26 cellular contexts compared by ENCODE assay signal in the genomic region with DNA sequence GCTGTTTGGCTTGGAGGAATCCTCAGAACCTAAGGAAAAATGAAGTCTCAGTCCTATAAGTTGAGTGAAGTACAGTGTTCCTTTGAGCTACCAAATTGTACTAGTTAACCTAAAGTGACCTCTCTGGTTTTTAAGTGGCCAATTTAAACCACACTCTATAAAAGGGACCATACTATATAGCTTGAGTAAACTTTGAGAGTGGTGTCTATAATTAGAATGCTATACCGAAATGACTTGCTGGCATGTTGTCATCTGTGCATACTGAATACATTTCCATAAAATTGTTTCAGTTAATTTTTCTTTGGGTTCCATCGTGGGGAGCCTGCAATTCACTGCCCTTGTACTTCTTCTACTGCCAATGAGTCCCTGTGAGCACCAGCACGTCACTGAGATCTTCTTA.
"Had no signal": no experiment of that assay in that cellular context is flagged by ENCODE, and none has a peak within 500 bp of the region (broad histone marks: within the 10 kb centered on the region; RNA-seq: fewer than 3 reads in every experiment).

No MANE protein-coding gene starts in this region.

- H3K27me3 ChIP-seq: adrenal gland, ascending aorta, brain microvascular endothelial cell, hepatocyte, left lung, neural progenitor cell, sigmoid colon had no signal

- H3K9me3 ChIP-seq: adrenal gland, ascending aorta, left lung, sigmoid colon, thoracic aorta had no signal

- ATAC-seq: left lung; naive thymus-derived CD4-positive, alpha-beta T cell; WTC11 had no signal

- DNase-seq: activated naive CD4-positive, alpha-beta T cell; activated T-cell treated with anti-CD3 and anti-CD28 coated beads, Interleukin-2, amount 50 U/mL, for 1 hour; adrenal gland; brain microvascular endothelial cell; caudate nucleus; effector CD4-positive, alpha-beta T cell; glutamatergic neuron; immature natural killer cell; kidney glomerular epithelial cell; left lung; naive thymus-derived CD4-positive, alpha-beta T cell; posterior cingulate gyrus; retina; sigmoid colon; stimulated activated CD4-positive, alpha-beta T cell treated with anti-CD3 and anti-CD28 coated beads, Interleukin-15, amount 100 ng/mL, for 24 hours; stimulated activated naive CD4-positive, alpha-beta T cell treated with Interleukin-2 at 50 U/mL for 16 hours; T-helper 9 cell had no signal

- H3K36me3 ChIP-seq: adrenal gland, ascending aorta, brain microvascular endothelial cell, left lung, neural progenitor cell, sigmoid colon, thoracic aorta had no signal

- H3K4me1 ChIP-seq: adrenal gland, ascending aorta, left lung, sigmoid colon had no signal

- H3K9ac ChIP-seq: neural progenitor cell had no signal

- H3K4me2 ChIP-seq: hepatocyte, neural progenitor cell, smooth muscle cell had no signal

- H3K27ac ChIP-seq: adrenal gland, ascending aorta, brain microvascular endothelial cell, hepatocyte, left lung, neural progenitor cell, sigmoid colon, thoracic aorta had no signal

- FAIRE-seq: endometrium, frontal cortex had no signal

- H2AFZ ChIP-seq: hepatocyte, neural progenitor cell had no signal

- H3K79me2 ChIP-seq: hepatocyte had no signal

- H3K4me3 ChIP-seq: adrenal gland, ascending aorta, hepatocyte, left lung, lung, neural progenitor cell, sigmoid colon, smooth muscle cell, thoracic aorta had no signal
